In genomic region chr11:123484448-123484847, GRCh38 we compare ENCODE assay signal across 28 cellular contexts. TPM values are rescaled to one million over a fixed set of nuclear protein-coding genes. Genes with fewer than 3 reads are reported as not detected.
A peak's percentile ranks its signal among the peaks of the same experiment; 100 is the strongest.
DNase-seq lines count a peak whose midpoint lies in the region; ATAC-seq and TF ChIP-seq lines count a peak whose summit lies in the region.
"Had no signal": no experiment of that assay in that cellular context is flagged by ENCODE, and none has a peak within 500 bp of the region (broad histone marks: within the 10 kb centered on the region; RNA-seq: fewer than 3 reads in every experiment).

No MANE protein-coding gene starts in this region.

- H3K27ac Mint-ChIP-seq in T-helper 17 cell (peak overlapping the region; percentile 21), endothelial cell (ENCODE audit: unreplicated experiment) (no peak overlapping the region)
- no peak overlapping the region for H3K27ac Mint-ChIP-seq in activated naive CD4-positive, alpha-beta T cell treated with anti-CD3 and anti-CD28 coated beads for 36 hours
- H3K27ac Mint-ChIP-seq: activated CD4-positive, alpha-beta memory T cell treated with anti-CD3 and anti-CD28 coated beads for 36 hours; mesothelial cell of epicardium; T-helper 1 cell treated with Interleukin-12 subunit alpha and Interleukin-12 subunit beta and Interleukin-4 antibody, amounts not matched to agents 30 μg/mL and 1 μg/mL, for 36 hours had no signal

- H3K36me3 ChIP-seq in BLaER1 = peaks cover 46% of the 10 kb centered on the region
- H3K36me3 ChIP-seq: esophagus squamous epithelium, SJCRH30 had no signal

- DNase-seq in T-helper 17 cell = no peak
- no peak for DNase-seq in NCI-H1105 (lab: John Stamatoyannopoulos, UW)
- no peak for DNase-seq in activated naive CD4-positive, alpha-beta T cell treated with anti-CD3 and anti-CD28 coated beads for 36 hours
- DNase-seq in endothelial cell (ENCODE audit: low spot score) = no peak
- DNase-seq: activated CD4-positive, alpha-beta memory T cell treated with anti-CD3 and anti-CD28 coated beads for 36 hours; activated naive CD4-positive, alpha-beta T cell; effector CD8-positive, alpha-beta T cell; esophagus squamous epithelium; H7; left colon; NCI-H1105 treated with DMSO at 0.1 percent for 48 hours; NCI-H510A treated with DMSO at 0.1 percent for 48 hours; OCI-M1; SJCRH30; stimulated activated CD4-positive, alpha-beta T cell treated with anti-CD3 and anti-CD28 coated beads, Interleukin-4, amount 100 ng/mL, for 1 hour; substantia nigra had no signal

- H3K4me2 ChIP-seq in BLaER1 = peak overlapping the region; percentile 90
- H3K4me2 ChIP-seq: A549, KMS-11 had no signal

- no peaks in the 10 kb centered on the region for H3K27me3 Mint-ChIP-seq in T-helper 17 cell
- H3K27me3 Mint-ChIP-seq in activated naive CD4-positive, alpha-beta T cell treated with anti-CD3 and anti-CD28 coated beads for 36 hours (ENCODE audit: low read depth) = no peaks in the 10 kb centered on the region
- peaks cover 3% of the 10 kb centered on the region for H3K27me3 Mint-ChIP-seq in endothelial cell (ENCODE audit: unreplicated experiment)
- H3K27me3 Mint-ChIP-seq: activated CD4-positive, alpha-beta memory T cell treated with anti-CD3 and anti-CD28 coated beads for 36 hours had no signal

- H3K36me3 Mint-ChIP-seq in T-helper 17 cell (ENCODE audit: low read depth) = peaks cover 4% of the 10 kb centered on the region
- peaks cover 27% of the 10 kb centered on the region for H3K36me3 Mint-ChIP-seq in activated naive CD4-positive, alpha-beta T cell treated with anti-CD3 and anti-CD28 coated beads for 36 hours (ENCODE audit: low read depth)
- peaks cover 14% of the 10 kb centered on the region for H3K36me3 Mint-ChIP-seq in endothelial cell (ENCODE audit: low read depth, unreplicated experiment)
- H3K36me3 Mint-ChIP-seq: mesothelial cell of epicardium had no signal

- ATAC-seq in GM21360 (IDR thresholded peaks at IDR 0.05; ENCODE audit: unreplicated experiment) = peak; percentile 33
- ATAC-seq in HG03378 (IDR thresholded peaks at IDR 0.05; ENCODE audit: unreplicated experiment) = peak; percentile 32
- ATAC-seq in T-helper 17 cell = no peak
- ATAC-seq in HG03521 (IDR thresholded peaks at IDR 0.05; ENCODE audit: unreplicated experiment) = no peak
- ATAC-seq: A549, left colon had no signal

- no peaks in the 10 kb centered on the region for H3K9me3 Mint-ChIP-seq in activated naive CD4-positive, alpha-beta T cell treated with anti-CD3 and anti-CD28 coated beads for 36 hours
- no peaks in the 10 kb centered on the region for H3K9me3 Mint-ChIP-seq in endothelial cell (ENCODE audit: unreplicated experiment)
- H3K9me3 Mint-ChIP-seq: activated CD4-positive, alpha-beta memory T cell treated with anti-CD3 and anti-CD28 coated beads for 36 hours; mesothelial cell of epicardium; neural crest cell; T-helper 1 cell treated with Interleukin-12 subunit alpha and Interleukin-12 subunit beta and Interleukin-4 antibody, amounts not matched to agents 30 μg/mL and 1 μg/mL, for 36 hours had no signal

- intact Hi-C loops in activated naive CD4-positive, alpha-beta T cell treated with anti-CD3 and anti-CD28 coated beads for 36 hours (cut with micrococcal nuclease) = no loop called here

- no peaks in the 10 kb centered on the region for H3K9me3 ChIP-seq in BLaER1
- H3K9me3 ChIP-seq in T-helper 17 cell (ENCODE audit: control insufficient read depth, low read length, poor library complexity, severe bottlenecking) = no peaks in the 10 kb centered on the region
- H3K9me3 ChIP-seq: A549, esophagus squamous epithelium, SJCRH30 had no signal

- H3K27ac ChIP-seq in BLaER1 = no peak overlapping the region
- H3K27ac ChIP-seq: A549, C4-2B, esophagus squamous epithelium, KMS-11, SJCRH30, skin epidermis, VCaP had no signal

- H3K27me3 ChIP-seq in BLaER1 = no peaks in the 10 kb centered on the region
- H3K27me3 ChIP-seq: esophagus squamous epithelium, SJCRH30 had no signal

- peaks cover 52% of the 10 kb centered on the region for H3K4me1 ChIP-seq in BLaER1
- H3K4me1 ChIP-seq: esophagus squamous epithelium, SJCRH30 had no signal

- no peak for TF ChIP-seq CTCF in endothelial cell (IDR thresholded peaks at IDR 0.05; ENCODE audit: unreplicated experiment)

- H4K20me1 ChIP-seq in BLaER1 = peaks cover 93% of the 10 kb centered on the region

- CTCF ChIA-PET in activated naive CD4-positive, alpha-beta T cell treated with anti-CD3 and anti-CD28 coated beads for 36 hours (lab: Charles Lee) = interaction anchor here (1.0 kb wide), 1 partner anchor 77 kb away, joined by 3 read pairs; no protein-coding TSS in a partner anchor

- H3K4me3 ChIP-seq in BLaER1 = no peak overlapping the region
- H3K4me3 ChIP-seq: A549, esophagus squamous epithelium, SJCRH30, skin epidermis had no signal

- 0 out of 2 replicates have a peak overlapping the region, but pooled peaks have one; percentile 7 for H3K9ac ChIP-seq in BLaER1
- H3K9ac ChIP-seq: KMS-11 had no signal

- peaks cover 12% of the 10 kb centered on the region for H3K4me1 Mint-ChIP-seq in T-helper 17 cell
- peaks cover 26% of the 10 kb centered on the region for H3K4me1 Mint-ChIP-seq in activated naive CD4-positive, alpha-beta T cell treated with anti-CD3 and anti-CD28 coated beads for 36 hours (ENCODE audit: low read depth)
- H3K4me1 Mint-ChIP-seq in endothelial cell (ENCODE audit: unreplicated experiment) = peaks cover 2% of the 10 kb centered on the region
- H3K4me1 Mint-ChIP-seq: mesothelial cell of epicardium had no signal

- H3K4me3 Mint-ChIP-seq in T-helper 17 cell (no peak overlapping the region), endothelial cell (ENCODE audit: unreplicated experiment) (no peak overlapping the region)
- no peak overlapping the region for H3K4me3 Mint-ChIP-seq in activated naive CD4-positive, alpha-beta T cell treated with anti-CD3 and anti-CD28 coated beads for 36 hours
- H3K4me3 Mint-ChIP-seq: activated CD4-positive, alpha-beta memory T cell treated with anti-CD3 and anti-CD28 coated beads for 36 hours; mesothelial cell of epicardium; neural crest cell; T-helper 1 cell treated with Interleukin-12 subunit alpha and Interleukin-12 subunit beta and Interleukin-4 antibody, amounts not matched to agents 30 μg/mL and 1 μg/mL, for 36 hours had no signal

RNA-seq across cellular contexts. Expression of gene GRAMD1B, which starts 54.4 kb away (rescaled TPM):
- total RNA-seq in T-helper 17 cell (10 to 100 TPM; 25.1 to 33.1 TPM), endothelial cell (ENCODE audit: unreplicated experiment) (49.6 TPM)
- total RNA-seq in activated naive CD4-positive, alpha-beta T cell treated with anti-CD3 and anti-CD28 coated beads for 36 hours = 10 to 100 TPM; 43.7 to 47.2 TPM

Comparison
In these comparisons a context has a peak if more than half of its experiments do, and no peak if none do; other contexts are left out.
1. ATAC-seq: peak in GM21360 (single experiment) and HG03378 (single experiment); none in T-helper 17 cell (single experiment) and HG03521 (single experiment).